1 cellular context compared by ENCODE assay signal in the genomic region with DNA sequence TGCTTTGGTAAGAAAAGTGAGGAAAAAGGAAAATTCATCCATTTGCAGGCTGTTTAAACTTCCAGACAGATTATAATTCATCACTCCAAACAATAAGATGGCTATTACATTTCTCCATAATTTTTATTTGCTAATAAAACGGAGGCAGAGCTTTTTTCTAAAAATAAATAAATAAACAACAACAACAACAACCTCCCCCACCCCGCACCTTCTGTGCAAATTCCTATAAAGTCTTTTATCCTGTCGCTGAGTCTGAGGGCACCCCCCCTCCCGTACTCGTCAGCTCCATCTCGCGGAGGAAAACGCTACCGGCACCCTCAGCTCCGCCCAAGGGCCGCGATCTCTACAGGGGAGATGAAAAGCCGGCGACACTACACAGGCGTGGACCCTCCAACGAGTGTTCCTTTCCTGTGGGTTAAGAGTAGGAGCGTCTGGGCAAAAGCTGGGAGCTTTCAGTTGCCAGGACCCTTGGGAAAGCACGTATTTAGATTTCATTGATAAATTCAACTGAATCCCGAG.
TF ChIP-seq lines count a peak whose summit lies in the region.

No MANE protein-coding gene starts in this region.

TF ChIP-seq in HepG2, 621 proteins besides CTCF, POLR2A, EP300 and RAD21 (continued from another document and continues in another):
- TF ChIP-seq, protein P1, sequence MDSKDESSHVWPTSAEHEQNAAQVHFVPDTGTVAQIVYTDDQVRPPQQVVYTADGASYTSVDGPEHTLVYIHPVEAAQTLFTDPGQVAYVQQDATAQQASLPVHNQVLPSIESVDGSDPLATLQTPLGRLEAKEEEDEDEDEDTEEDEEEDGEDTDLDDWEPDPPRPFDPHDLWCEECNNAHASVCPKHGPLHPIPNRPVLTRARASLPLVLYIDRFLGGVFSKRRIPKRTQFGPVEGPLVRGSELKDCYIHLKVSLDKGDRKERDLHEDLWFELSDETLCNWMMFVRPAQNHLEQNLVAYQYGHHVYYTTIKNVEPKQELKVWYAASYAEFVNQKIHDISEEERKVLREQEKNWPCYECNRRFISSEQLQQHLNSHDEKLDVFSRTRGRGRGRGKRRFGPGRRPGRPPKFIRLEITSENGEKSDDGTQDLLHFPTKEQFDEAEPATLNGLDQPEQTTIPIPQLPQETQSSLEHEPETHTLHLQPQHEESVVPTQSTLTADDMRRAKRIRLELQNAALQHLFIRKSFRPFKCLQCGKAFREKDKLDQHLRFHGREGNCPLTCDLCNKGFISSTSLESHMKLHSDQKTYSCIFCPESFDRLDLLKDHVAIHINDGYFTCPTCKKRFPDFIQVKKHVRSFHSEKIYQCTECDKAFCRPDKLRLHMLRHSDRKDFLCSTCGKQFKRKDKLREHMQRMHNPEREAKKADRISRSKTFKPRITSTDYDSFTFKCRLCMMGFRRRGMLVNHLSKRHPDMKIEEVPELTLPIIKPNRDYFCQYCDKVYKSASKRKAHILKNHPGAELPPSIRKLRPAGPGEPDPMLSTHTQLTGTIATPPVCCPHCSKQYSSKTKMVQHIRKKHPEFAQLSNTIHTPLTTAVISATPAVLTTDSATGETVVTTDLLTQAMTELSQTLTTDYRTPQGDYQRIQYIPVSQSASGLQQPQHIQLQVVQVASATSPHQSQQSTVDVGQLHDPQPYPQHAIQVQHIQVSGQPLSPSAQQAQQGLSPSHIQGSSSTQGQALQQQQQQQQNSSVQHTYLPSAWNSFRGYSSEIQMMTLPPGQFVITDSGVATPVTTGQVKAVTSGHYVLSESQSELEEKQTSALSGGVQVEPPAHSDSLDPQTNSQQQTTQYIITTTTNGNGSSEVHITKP (CRISPR knock-in tag; IDR thresholded peaks at IDR 0.05; ENCODE audit: low read depth) = no peak
- TF ChIP-seq SMC3 (IDR thresholded peaks at IDR 0.05; ENCODE audit: low read length) (peak; percentile 66), ETV5 (CRISPR knock-in tag; IDR thresholded peaks at IDR 0.05; ENCODE audit: borderline replicate concordance) (no peak), SNAI1 (CRISPR knock-in tag; IDR thresholded peaks at IDR 0.05; ENCODE audit: borderline replicate concordance) (no peak), ZNF883 (CRISPR knock-in tag; IDR thresholded peaks at IDR 0.05; ENCODE audit: not compliant biosample characterization) (no peak), SUZ12 (IDR thresholded peaks at IDR 0.05; ENCODE audit: low read depth, low read length) (no peak), HMG20B (CRISPR knock-in tag; conservative IDR thresholded peaks at IDR 0.05) (no peak), SCMH1 (CRISPR knock-in tag; IDR thresholded peaks at IDR 0.05; ENCODE audit: borderline replicate concordance) (no peak), SOX13 (IDR thresholded peaks at IDR 0.05) (no peak), SOX13 (CRISPR knock-in tag; conservative IDR thresholded peaks at IDR 0.05 in 1 of 2, IDR thresholded peaks at IDR 0.05 in 1 of 2) (no peak), ZNF614 (CRISPR knock-in tag; IDR thresholded peaks at IDR 0.05; ENCODE audit: borderline replicate concordance) (0 out of 2 replicates have a peak, but pooled peaks have one; percentile 29), SKI (IDR thresholded peaks at IDR 0.05; ENCODE audit: partially characterized antibody) (no peak), PAF1 (CRISPR knock-in tag; IDR thresholded peaks at IDR 0.05) (no peak), KLF11 (CRISPR knock-in tag; IDR thresholded peaks at IDR 0.05) (no peak), NONO (IDR thresholded peaks at IDR 0.05) (no peak), NONO (CRISPR knock-in tag; conservative IDR thresholded peaks at IDR 0.05) (0 out of 2 replicates have a peak, but pooled peaks have one; percentile 4), ZNF577 (CRISPR knock-in tag; IDR thresholded peaks at IDR 0.05; ENCODE audit: borderline replicate concordance, low read depth) (no peak), ZFYVE20 (CRISPR knock-in tag; IDR thresholded peaks at IDR 0.05; ENCODE audit: borderline replicate concordance, low read depth) (no peak), NFE2L2 (IDR thresholded peaks at IDR 0.05; ENCODE audit: low read length) (no peak), ESRRA (CRISPR knock-in tag; IDR thresholded peaks at IDR 0.05; ENCODE audit: low read depth) (no peak), NFIC (IDR thresholded peaks at IDR 0.05; ENCODE audit: low read length) (no peak), HMGA1 (CRISPR knock-in tag; conservative IDR thresholded peaks at IDR 0.05) (no peak), ZBTB7A (CRISPR knock-in tag; IDR thresholded peaks at IDR 0.05) (no peak)
- TF ChIP-seq, protein P2, sequence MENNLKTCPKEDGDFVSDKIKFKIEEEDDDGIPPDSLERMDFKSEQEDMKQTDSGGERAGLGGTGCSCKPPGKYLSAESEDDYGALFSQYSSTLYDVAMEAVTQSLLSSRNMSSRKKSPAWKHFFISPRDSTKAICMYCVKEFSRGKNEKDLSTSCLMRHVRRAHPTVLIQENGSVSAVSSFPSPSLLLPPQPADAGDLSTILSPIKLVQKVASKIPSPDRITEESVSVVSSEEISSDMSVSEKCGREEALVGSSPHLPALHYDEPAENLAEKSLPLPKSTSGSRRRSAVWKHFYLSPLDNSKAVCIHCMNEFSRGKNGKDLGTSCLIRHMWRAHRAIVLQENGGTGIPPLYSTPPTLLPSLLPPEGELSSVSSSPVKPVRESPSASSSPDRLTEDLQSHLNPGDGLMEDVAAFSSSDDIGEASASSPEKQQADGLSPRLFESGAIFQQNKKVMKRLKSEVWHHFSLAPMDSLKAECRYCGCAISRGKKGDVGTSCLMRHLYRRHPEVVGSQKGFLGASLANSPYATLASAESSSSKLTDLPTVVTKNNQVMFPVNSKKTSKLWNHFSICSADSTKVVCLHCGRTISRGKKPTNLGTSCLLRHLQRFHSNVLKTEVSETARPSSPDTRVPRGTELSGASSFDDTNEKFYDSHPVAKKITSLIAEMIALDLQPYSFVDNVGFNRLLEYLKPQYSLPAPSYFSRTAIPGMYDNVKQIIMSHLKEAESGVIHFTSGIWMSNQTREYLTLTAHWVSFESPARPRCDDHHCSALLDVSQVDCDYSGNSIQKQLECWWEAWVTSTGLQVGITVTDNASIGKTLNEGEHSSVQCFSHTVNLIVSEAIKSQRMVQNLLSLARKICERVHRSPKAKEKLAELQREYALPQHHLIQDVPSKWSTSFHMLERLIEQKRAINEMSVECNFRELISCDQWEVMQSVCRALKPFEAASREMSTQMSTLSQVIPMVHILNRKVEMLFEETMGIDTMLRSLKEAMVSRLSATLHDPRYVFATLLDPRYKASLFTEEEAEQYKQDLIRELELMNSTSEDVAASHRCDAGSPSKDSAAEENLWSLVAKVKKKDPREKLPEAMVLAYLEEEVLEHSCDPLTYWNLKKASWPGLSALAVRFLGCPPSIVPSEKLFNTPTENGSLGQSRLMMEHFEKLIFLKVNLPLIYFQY (CRISPR knock-in tag; IDR thresholded peaks at IDR 0.05; ENCODE audit: borderline replicate concordance) = no peak
- TF ChIP-seq, protein P3, sequence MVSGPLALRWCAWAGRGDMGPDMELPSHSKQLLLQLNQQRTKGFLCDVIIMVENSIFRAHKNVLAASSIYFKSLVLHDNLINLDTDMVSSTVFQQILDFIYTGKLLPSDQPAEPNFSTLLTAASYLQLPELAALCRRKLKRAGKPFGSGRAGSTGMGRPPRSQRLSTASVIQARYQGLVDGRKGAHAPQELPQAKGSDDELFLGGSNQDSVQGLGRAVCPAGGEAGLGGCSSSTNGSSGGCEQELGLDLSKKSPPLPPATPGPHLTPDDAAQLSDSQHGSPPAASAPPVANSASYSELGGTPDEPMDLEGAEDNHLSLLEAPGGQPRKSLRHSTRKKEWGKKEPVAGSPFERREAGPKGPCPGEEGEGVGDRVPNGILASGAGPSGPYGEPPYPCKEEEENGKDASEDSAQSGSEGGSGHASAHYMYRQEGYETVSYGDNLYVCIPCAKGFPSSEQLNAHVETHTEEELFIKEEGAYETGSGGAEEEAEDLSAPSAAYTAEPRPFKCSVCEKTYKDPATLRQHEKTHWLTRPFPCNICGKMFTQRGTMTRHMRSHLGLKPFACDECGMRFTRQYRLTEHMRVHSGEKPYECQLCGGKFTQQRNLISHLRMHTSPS (CRISPR knock-in tag; IDR thresholded peaks at IDR 0.05; ENCODE audit: low read depth) = no peak
- TF ChIP-seq, protein P4, sequence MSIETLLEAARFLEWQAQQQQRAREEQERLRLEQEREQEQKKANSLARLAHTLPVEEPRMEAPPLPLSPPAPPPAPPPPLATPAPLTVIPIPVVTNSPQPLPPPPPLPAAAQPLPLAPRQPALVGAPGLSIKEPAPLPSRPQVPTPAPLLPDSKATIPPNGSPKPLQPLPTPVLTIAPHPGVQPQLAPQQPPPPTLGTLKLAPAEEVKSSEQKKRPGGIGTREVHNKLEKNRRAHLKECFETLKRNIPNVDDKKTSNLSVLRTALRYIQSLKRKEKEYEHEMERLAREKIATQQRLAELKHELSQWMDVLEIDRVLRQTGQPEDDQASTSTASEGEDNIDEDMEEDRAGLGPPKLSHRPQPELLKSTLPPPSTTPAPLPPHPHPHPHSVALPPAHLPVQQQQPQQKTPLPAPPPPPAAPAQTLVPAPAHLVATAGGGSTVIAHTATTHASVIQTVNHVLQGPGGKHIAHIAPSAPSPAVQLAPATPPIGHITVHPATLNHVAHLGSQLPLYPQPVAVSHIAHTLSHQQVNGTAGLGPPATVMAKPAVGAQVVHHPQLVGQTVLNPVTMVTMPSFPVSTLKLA (IDR thresholded peaks at IDR 0.05) = no peak
- TF ChIP-seq, protein P5, sequence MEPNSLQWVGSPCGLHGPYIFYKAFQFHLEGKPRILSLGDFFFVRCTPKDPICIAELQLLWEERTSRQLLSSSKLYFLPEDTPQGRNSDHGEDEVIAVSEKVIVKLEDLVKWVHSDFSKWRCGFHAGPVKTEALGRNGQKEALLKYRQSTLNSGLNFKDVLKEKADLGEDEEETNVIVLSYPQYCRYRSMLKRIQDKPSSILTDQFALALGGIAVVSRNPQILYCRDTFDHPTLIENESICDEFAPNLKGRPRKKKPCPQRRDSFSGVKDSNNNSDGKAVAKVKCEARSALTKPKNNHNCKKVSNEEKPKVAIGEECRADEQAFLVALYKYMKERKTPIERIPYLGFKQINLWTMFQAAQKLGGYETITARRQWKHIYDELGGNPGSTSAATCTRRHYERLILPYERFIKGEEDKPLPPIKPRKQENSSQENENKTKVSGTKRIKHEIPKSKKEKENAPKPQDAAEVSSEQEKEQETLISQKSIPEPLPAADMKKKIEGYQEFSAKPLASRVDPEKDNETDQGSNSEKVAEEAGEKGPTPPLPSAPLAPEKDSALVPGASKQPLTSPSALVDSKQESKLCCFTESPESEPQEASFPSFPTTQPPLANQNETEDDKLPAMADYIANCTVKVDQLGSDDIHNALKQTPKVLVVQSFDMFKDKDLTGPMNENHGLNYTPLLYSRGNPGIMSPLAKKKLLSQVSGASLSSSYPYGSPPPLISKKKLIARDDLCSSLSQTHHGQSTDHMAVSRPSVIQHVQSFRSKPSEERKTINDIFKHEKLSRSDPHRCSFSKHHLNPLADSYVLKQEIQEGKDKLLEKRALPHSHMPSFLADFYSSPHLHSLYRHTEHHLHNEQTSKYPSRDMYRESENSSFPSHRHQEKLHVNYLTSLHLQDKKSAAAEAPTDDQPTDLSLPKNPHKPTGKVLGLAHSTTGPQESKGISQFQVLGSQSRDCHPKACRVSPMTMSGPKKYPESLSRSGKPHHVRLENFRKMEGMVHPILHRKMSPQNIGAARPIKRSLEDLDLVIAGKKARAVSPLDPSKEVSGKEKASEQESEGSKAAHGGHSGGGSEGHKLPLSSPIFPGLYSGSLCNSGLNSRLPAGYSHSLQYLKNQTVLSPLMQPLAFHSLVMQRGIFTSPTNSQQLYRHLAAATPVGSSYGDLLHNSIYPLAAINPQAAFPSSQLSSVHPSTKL (CRISPR knock-in tag; IDR thresholded peaks at IDR 0.05) = no peak
- TF ChIP-seq, protein P6, sequence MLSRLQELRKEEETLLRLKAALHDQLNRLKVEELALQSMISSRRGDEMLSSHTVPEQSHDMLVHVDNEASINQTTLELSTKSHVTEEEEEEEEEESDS (CRISPR knock-in tag; IDR thresholded peaks at IDR 0.05; ENCODE audit: borderline replicate concordance) = no peak
- TF ChIP-seq, protein P7, sequence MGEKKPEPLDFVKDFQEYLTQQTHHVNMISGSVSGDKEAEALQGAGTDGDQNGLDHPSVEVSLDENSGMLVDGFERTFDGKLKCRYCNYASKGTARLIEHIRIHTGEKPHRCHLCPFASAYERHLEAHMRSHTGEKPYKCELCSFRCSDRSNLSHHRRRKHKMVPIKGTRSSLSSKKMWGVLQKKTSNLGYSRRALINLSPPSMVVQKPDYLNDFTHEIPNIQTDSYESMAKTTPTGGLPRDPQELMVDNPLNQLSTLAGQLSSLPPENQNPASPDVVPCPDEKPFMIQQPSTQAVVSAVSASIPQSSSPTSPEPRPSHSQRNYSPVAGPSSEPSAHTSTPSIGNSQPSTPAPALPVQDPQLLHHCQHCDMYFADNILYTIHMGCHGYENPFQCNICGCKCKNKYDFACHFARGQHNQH (CRISPR knock-in tag; IDR thresholded peaks at IDR 0.05) = peak; percentile 58; the same call in 1 of the 2 replicates
- TF ChIP-seq, protein P8, sequence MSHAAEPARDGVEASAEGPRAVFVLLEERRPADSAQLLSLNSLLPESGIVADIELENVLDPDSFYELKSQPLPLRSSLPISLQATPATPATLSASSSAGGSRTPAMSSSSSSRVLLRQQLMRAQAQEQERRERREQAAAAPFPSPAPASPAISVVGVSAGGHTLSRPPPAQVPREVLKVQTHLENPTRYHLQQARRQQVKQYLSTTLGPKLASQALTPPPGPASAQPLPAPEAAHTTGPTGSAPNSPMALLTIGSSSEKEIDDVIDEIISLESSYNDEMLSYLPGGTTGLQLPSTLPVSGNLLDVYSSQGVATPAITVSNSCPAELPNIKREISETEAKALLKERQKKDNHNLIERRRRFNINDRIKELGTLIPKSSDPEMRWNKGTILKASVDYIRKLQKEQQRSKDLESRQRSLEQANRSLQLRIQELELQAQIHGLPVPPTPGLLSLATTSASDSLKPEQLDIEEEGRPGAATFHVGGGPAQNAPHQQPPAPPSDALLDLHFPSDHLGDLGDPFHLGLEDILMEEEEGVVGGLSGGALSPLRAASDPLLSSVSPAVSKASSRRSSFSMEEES (CRISPR knock-in tag; IDR thresholded peaks at IDR 0.05) = no peak
- TF ChIP-seq, protein P9, sequence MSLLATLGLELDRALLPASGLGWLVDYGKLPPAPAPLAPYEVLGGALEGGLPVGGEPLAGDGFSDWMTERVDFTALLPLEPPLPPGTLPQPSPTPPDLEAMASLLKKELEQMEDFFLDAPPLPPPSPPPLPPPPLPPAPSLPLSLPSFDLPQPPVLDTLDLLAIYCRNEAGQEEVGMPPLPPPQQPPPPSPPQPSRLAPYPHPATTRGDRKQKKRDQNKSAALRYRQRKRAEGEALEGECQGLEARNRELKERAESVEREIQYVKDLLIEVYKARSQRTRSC (CRISPR knock-in tag; IDR thresholded peaks at IDR 0.05; ENCODE audit: low read depth) = no peak
